8 cellular contexts compared by ENCODE assay signal in the genomic region with DNA sequence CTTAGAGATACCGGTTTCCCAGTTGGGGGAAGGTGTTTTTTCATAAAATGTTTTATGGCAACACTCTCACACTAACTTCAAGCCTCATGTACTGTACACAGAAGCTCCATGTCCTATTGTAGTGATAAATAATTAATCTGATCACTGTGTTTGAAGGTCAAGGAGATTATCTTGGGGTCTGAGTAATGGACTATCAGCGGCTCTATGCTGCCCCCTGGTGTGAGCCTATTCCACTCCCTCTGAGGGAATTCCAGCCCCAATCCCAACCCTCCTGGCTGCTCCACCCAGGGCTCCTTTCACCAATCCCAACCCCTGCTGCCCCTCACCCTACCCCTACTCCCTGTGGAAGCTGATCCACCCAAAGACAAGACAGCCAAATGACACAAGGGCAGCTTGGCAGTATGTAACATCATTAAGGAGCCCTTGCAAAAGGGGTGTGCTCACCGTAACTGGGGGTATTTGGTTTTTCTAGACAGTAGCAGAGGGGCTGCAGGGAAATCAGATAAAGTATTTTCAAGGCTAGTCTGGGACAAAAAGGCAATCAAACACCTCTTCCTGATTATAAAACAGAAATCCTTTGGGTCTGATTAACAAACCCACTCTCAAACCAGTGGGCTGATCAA. TPM values are rescaled to one million over a fixed set of nuclear protein-coding genes. Genes with fewer than 3 reads are reported as not detected.
DNase-seq lines count a peak whose midpoint lies in the region; ATAC-seq, FAIRE-seq and TF ChIP-seq lines count a peak whose summit lies in the region.

No MANE protein-coding gene starts in this region.

- DNase-seq in GM23338 (ENCODE audit: low spot score) (peak; percentile 94), Peyer's patch (peak; percentile 56 to 85 (median 70)), astrocyte (ENCODE audit: low read depth) (no peak), iPS-NIHi7 (ENCODE audit: extremely low spot score) (peak; percentile 93), NCI-H2107 (lab: John Stamatoyannopoulos, UW) (no peak)
- peak; percentile 56 to 68 for DNase-seq in stimulated activated CD4-positive, alpha-beta T cell treated with anti-CD3 and anti-CD28 coated beads, Interleukin-2, amount 100 ng/mL, for 24 hours

- H3K4me1 ChIP-seq in BLaER1 (peaks cover 78% of the 10 kb centered on the region), GM23338 (ENCODE audit: insufficient read depth) (no peaks in the 10 kb centered on the region), Peyer's patch (peaks cover 0 to 6% (median 0%) of the 10 kb centered on the region in 4 donors), astrocyte (ENCODE audit: insufficient read depth, low read length) (peaks cover 8% of the 10 kb centered on the region)

- TF ChIP-seq CTCF in GM23338 (conservative IDR thresholded peaks at IDR 0.05; ENCODE audit: low read depth in 2 of 2) (peak; percentile 75 to 81), Peyer's patch (IDR thresholded peaks at IDR 0.05) (peak; percentile 4 to 76 (median 74)), astrocyte (IDR thresholded peaks at IDR 0.05; ENCODE audit: insufficient read depth, low read depth, low read length) (peak; percentile 88)

- H3K27ac Mint-ChIP-seq in GM23338 = 0 out of 2 replicates have a peak overlapping the region, but pooled peaks have one; percentile 65
- peak overlapping the region; percentile 47 for H3K27ac Mint-ChIP-seq in astrocyte (ENCODE audit: unreplicated experiment)

- peaks cover 6% of the 10 kb centered on the region; the same call in 2 of the 3 replicates for H3K4me1 Mint-ChIP-seq in GM23338
- peaks cover 22% of the 10 kb centered on the region for H3K4me1 Mint-ChIP-seq in astrocyte (ENCODE audit: low read depth, unreplicated experiment)

- no peaks in the 10 kb centered on the region for H3K9me2 ChIP-seq in GM23338 (ENCODE audit: insufficient read depth)

- H3K79me2 ChIP-seq in GM23338 (replicated peaks; ENCODE audit: insufficient read depth) (peaks cover 15% of the 10 kb centered on the region; the same call in 1 of the 2 replicates), astrocyte (ENCODE audit: insufficient read depth, low read length) (peaks cover 7% of the 10 kb centered on the region)

- H3F3A ChIP-seq in GM23338 (replicated peaks; ENCODE audit: low read depth) = peaks cover 11% of the 10 kb centered on the region; the same call in 1 of the 2 replicates

- H3K27me3 ChIP-seq in BLaER1 (no peaks in the 10 kb centered on the region), GM23338 (ENCODE audit: insufficient read depth) (no peaks in the 10 kb centered on the region), Peyer's patch (no peaks in the 10 kb centered on the region), astrocyte (ENCODE audit: insufficient read depth, low read length) (no peaks in the 10 kb centered on the region)

- no peak overlapping the region for H3K27ac ChIP-seq in BLaER1
- no peak overlapping the region for H3K27ac ChIP-seq in GM23338 (ENCODE audit: low read depth)
- H3K27ac ChIP-seq in Peyer's patch = no peak overlapping the region
- no peak overlapping the region for H3K27ac ChIP-seq in astrocyte (ENCODE audit: low read depth, low read length)

- peak; percentile 100 for ATAC-seq in GM23338
- ATAC-seq in HG03139 (IDR thresholded peaks at IDR 0.05; ENCODE audit: unreplicated experiment) = no peak

- H3K9me3 Mint-ChIP-seq in GM23338 = no peaks in the 10 kb centered on the region
- no peaks in the 10 kb centered on the region for H3K9me3 Mint-ChIP-seq in astrocyte (ENCODE audit: unreplicated experiment)

- H3K4me2 ChIP-seq in BLaER1 (peak overlapping the region; percentile 94), GM23338 (no peak overlapping the region), astrocyte (ENCODE audit: low read length) (no peak overlapping the region)

- H4K20me1 ChIP-seq in BLaER1 (peaks cover 100% of the 10 kb centered on the region), GM23338 (replicated peaks; ENCODE audit: insufficient read depth) (no peaks in the 10 kb centered on the region; the same call in none of the 2 replicates), astrocyte (ENCODE audit: insufficient read depth, low read length) (peaks cover 29% of the 10 kb centered on the region)

- peaks cover 3% of the 10 kb centered on the region for H3K27me3 Mint-ChIP-seq in GM23338 (ENCODE audit: insufficient read depth, low read depth, poor library complexity)
- no peaks in the 10 kb centered on the region for H3K27me3 Mint-ChIP-seq in astrocyte (ENCODE audit: low read depth, unreplicated experiment)

- H3K9ac ChIP-seq in BLaER1 (no peak overlapping the region), astrocyte (ENCODE audit: low read length) (no peak overlapping the region)

- peak; percentile 83 for FAIRE-seq in astrocyte (lab: Jason Lieb, UNC)

- H3K9me3 ChIP-seq in BLaER1 = no peaks in the 10 kb centered on the region
- no peaks in the 10 kb centered on the region for H3K9me3 ChIP-seq in Peyer's patch
- H3K9me3 ChIP-seq in astrocyte (ENCODE audit: insufficient read depth, low read depth, low read length) = no peaks in the 10 kb centered on the region

- peaks cover 100% of the 10 kb centered on the region for H3K36me3 ChIP-seq in BLaER1
- peaks cover 16% of the 10 kb centered on the region for H3K36me3 ChIP-seq in GM23338 (ENCODE audit: insufficient read depth)
- H3K36me3 ChIP-seq in Peyer's patch = peaks cover 0 to 68% (median 0%) of the 10 kb centered on the region in 3 donors
- H3K36me3 ChIP-seq in astrocyte (ENCODE audit: insufficient read depth, low read length) = peaks cover 25% of the 10 kb centered on the region

- H2AFZ ChIP-seq in GM23338 = no peak overlapping the region
- no peak overlapping the region for H2AFZ ChIP-seq in astrocyte (ENCODE audit: low read depth, low read length)

- H3K4me3 Mint-ChIP-seq in GM23338 = no peak overlapping the region
- H3K4me3 Mint-ChIP-seq in astrocyte (ENCODE audit: unreplicated experiment) = no peak overlapping the region

- peaks cover 53% of the 10 kb centered on the region for H3K36me3 Mint-ChIP-seq in GM23338 (ENCODE audit: low read depth)
- H3K36me3 Mint-ChIP-seq in astrocyte (ENCODE audit: low read depth, unreplicated experiment) = peaks cover 33% of the 10 kb centered on the region

- H3K4me3 ChIP-seq in BLaER1 (no peak overlapping the region), GM23338 (no peak overlapping the region), Peyer's patch (no peak overlapping the region), astrocyte (ENCODE audit: insufficient read depth, low read depth, low read length) (no peak overlapping the region)

- no peak for TF ChIP-seq POLR2A in Peyer's patch (IDR thresholded peaks at IDR 0.05)

TF ChIP-seq in GM23338, 12 proteins besides CTCF, POLR2A, EP300 and RAD21 (continues in another document):
- no peak for TF ChIP-seq STAT1 (IDR thresholded peaks at IDR 0.05; ENCODE audit: unreplicated experiment)
- TF ChIP-seq, protein P1, sequence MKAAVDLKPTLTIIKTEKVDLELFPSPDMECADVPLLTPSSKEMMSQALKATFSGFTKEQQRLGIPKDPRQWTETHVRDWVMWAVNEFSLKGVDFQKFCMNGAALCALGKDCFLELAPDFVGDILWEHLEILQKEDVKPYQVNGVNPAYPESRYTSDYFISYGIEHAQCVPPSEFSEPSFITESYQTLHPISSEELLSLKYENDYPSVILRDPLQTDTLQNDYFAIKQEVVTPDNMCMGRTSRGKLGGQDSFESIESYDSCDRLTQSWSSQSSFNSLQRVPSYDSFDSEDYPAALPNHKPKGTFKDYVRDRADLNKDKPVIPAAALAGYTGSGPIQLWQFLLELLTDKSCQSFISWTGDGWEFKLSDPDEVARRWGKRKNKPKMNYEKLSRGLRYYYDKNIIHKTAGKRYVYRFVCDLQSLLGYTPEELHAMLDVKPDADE (IDR thresholded peaks at IDR 0.05) = no peak

RNA-seq across cellular contexts. Expression of a gene that starts 22.3 kb away (rescaled TPM):
- total RNA-seq in GM23338 (2014; rRNA removed; shearing (Covaris generic)) = 36.9 and 49.4 TPM in 2 replicates
- polyA plus RNA-seq in GM23338 (2016; fragmentation: Nextera tagmentation; extraction: Ambion mirVana) = 17.8 and 20.3 TPM in 2 replicates
- total RNA-seq in Peyer's patch (10 to 100 TPM; 22.8 to 74.3 (median 47.0) TPM), astrocyte (21.9 and 25.2 TPM in 2 replicates)

RNA-seq across cellular contexts. Expression of a gene that starts 22.4 kb away (rescaled TPM):
- total RNA-seq in GM23338 (2014; rRNA removed; shearing (Covaris generic)) = 17.8 and 34.4 TPM in 2 replicates
- polyA plus RNA-seq in GM23338 (2016; fragmentation: Nextera tagmentation; extraction: Ambion mirVana) = 17.8 and 23.2 TPM in 2 replicates
- total RNA-seq in Peyer's patch = 10 to 100 TPM in 2 of 4 donors, 1 to 10 TPM in 2; 4.2 to 17.3 (median 10.1) TPM
- total RNA-seq in astrocyte = 33.1 and 34.4 TPM in 2 replicates

RNA-seq across cellular contexts. Expression of a gene that starts 32.2 kb away (rescaled TPM):
- 9.3 and 10.0 TPM in 2 replicates for total RNA-seq in GM23338 (2014; rRNA removed; shearing (Covaris generic))
- polyA plus RNA-seq in GM23338 (2016; fragmentation: Nextera tagmentation; extraction: Ambion mirVana) = 6.0 and 8.3 TPM in 2 replicates
- total RNA-seq in Peyer's patch = 1 to 10 TPM in 3 of 4 donors, under 1 TPM in 1; 0.95 to 6.6 (median 1.4) TPM
- total RNA-seq in astrocyte = 11.7 and 13.0 TPM in 2 replicates

RNA-seq across cellular contexts. Expression of a gene that starts 51.0 kb away (rescaled TPM):
- total RNA-seq in GM23338 (2014; rRNA removed; shearing (Covaris generic)) = 25.6 and 26.2 TPM in 2 replicates
- 17.1 and 20.4 TPM in 2 replicates for polyA plus RNA-seq in GM23338 (2016; fragmentation: Nextera tagmentation; extraction: Ambion mirVana)
- total RNA-seq in Peyer's patch = 10 to 100 TPM; 24.0 to 46.2 (median 30.8) TPM
- total RNA-seq in astrocyte = 36.1 and 36.9 TPM in 2 replicates

Comparison
In these comparisons a context has a peak if more than half of its experiments do, and no peak if none do; other contexts are left out.
1. DNase-seq: peak in GM23338 (single experiment), Peyer's patch (3 of 3), iPS-NIHi7 (single experiment) and stimulated activated CD4-positive, alpha-beta T cell treated with anti-CD3 and anti-CD28 coated beads, Interleukin-2, amount 100 ng/mL, for 24 hours (2 of 2); none in astrocyte (single experiment) and NCI-H2107 (single experiment).
2. Peak in every context shown above with its lines, with median percentiles within 50 percentile points of each other: CTCF ChIP-seq.